ENCODE assay signal across 8 cellular contexts in the genomic region with DNA sequence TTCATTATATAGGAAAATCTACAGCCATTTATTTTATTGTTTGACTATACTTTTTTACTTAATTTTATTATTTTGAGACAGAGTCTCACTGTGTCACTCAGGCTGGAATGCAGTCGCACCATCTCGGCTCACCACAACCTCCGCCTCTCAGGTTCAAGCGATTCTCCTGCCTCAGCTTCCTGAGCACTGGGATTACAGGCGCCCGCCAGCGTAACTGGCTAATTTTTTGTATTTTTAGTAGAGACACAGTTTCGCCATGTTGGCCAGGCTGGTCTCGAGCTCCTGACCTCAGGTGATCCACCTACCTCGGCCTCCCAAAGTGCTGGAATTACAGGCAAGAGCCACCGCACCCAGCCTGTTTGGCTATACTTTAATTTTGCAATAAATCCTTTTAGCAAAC. TPM values are rescaled to one million over a fixed set of nuclear protein-coding genes. Genes with fewer than 3 reads are reported as not detected.
DNase-seq lines count a peak whose midpoint lies in the region; ATAC-seq and TF ChIP-seq lines count a peak whose summit lies in the region.
"Not testable (repeated sequence)": the region's sequence is repeated elsewhere in the genome, so short reads cannot be mapped to it uniquely, and the experiment has no call there.

No MANE protein-coding gene starts in this region.

- peak overlapping the region; percentile 19 for H3K18ac ChIP-seq in mesendoderm (ENCODE audit: low read length)

- H3K9me3 ChIP-seq in OCI-LY7 (ENCODE audit: low read length); WERI-Rb-1 (ENCODE audit: severe bottlenecking); left ventricle myocardium inferior (replicated peaks); gastrocnemius medialis; testis: not testable (repeated sequence)

- not testable (repeated sequence) for H3K4me3 ChIP-seq in OCI-LY7 (ENCODE audit: low read depth, low read length, poor library complexity, severe bottlenecking); WERI-Rb-1 (ENCODE audit: low read depth, low read length); coronary artery; left ventricle myocardium inferior; mesendoderm (ENCODE audit: low read length); gastrocnemius medialis; testis

- H3K4me2 ChIP-seq in OCI-LY7 (ENCODE audit: low read length), result peak overlapping the region; percentile 71; the same call in 1 of the 2 replicates
- H3K4me2 ChIP-seq in mesendoderm (ENCODE audit: low read length), result not testable (repeated sequence)

- DNase-seq in OCI-LY7 (ENCODE audit: low spot score); left ventricle myocardium inferior; mesendoderm; gastrocnemius medialis: not testable (repeated sequence)
- DNase-seq in WERI-Rb-1 (peak; percentile 7), coronary artery (ENCODE audit: low spot score) (peak; percentile 16), testis (peak; percentile 12)
- DNase-seq in activated CD8-positive, alpha-beta memory T cell treated with anti-CD3 and anti-CD28 coated beads, Interleukin-2, amount 50 U/mL, for 48 hours, result peak; percentile 30

- H4K8ac ChIP-seq in mesendoderm (ENCODE audit: low read depth, low read length), result not testable (repeated sequence)

- WGBS in mesendoderm (ENCODE audit: extremely low coverage, insufficient coverage, low lambda C conversion rate), result no CpG with 5 or more reads among the region's 11 CpGs
- 89 to 90% methylated on average over 11 of the region's 11 CpGs for WGBS in testis, 2 donors

- peak overlapping the region; percentile 77; the same call in 1 of the 2 replicates for H2AFZ ChIP-seq in OCI-LY7 (ENCODE audit: low read length)

- not testable (repeated sequence) for H3K23ac ChIP-seq in mesendoderm (ENCODE audit: low read length)

- not testable (repeated sequence) for H3K27me3 ChIP-seq in WERI-Rb-1 (ENCODE audit: insufficient read depth, low read depth, severe bottlenecking); left ventricle myocardium inferior (ENCODE audit: low read depth); mesendoderm (ENCODE audit: insufficient read depth, low read length, poor library complexity); gastrocnemius medialis; testis

- H3K56ac ChIP-seq in mesendoderm (ENCODE audit: low read length), result not testable (repeated sequence)

- H3K4me1 ChIP-seq in OCI-LY7 (ENCODE audit: insufficient read depth, low read length, poor library complexity, severe bottlenecking), result peaks cover 25% of the 10 kb centered on the region
- peaks cover 13% of the 10 kb centered on the region for H3K4me1 ChIP-seq in left ventricle myocardium inferior
- H3K4me1 ChIP-seq in mesendoderm (ENCODE audit: control insufficient read depth, low read depth, low read length); gastrocnemius medialis; testis: not testable (repeated sequence)

- H4K5ac ChIP-seq in mesendoderm (ENCODE audit: low read length), result not testable (repeated sequence)

- H3K4ac ChIP-seq in mesendoderm (ENCODE audit: low read depth, low read length), result not testable (repeated sequence)

- H3K9ac ChIP-seq in mesendoderm (ENCODE audit: low read length), result not testable (repeated sequence)

- not testable (repeated sequence) for H4K20me1 ChIP-seq in OCI-LY7 (ENCODE audit: insufficient read depth, low read length)

- not testable (repeated sequence) for H2BK5ac ChIP-seq in mesendoderm (ENCODE audit: low read length)

- H3K79me2 ChIP-seq in OCI-LY7 (ENCODE audit: insufficient read depth, low read depth, low read length); mesendoderm (ENCODE audit: control insufficient read depth, insufficient read depth, low read length): not testable (repeated sequence)

- TF ChIP-seq CTCF in OCI-LY7 (conservative IDR thresholded peaks at IDR 0.05; ENCODE audit: low read length); WERI-Rb-1 (IDR thresholded peaks at IDR 0.05; ENCODE audit: low read depth, low read length); coronary artery (IDR thresholded peaks at IDR 0.05); left ventricle myocardium inferior (IDR thresholded peaks at IDR 0.05; ENCODE audit: borderline replicate concordance); gastrocnemius medialis (IDR thresholded peaks at IDR 0.05 in 4 of 5, conservative IDR thresholded peaks at IDR 0.05 in 1 of 5); testis (IDR thresholded peaks at IDR 0.05): not testable (repeated sequence)

- not testable (repeated sequence) for H2AK5ac ChIP-seq in mesendoderm (ENCODE audit: low read length)

- not testable (repeated sequence) for BruUV-seq in OCI-LY7 (replicated peaks; lab: Mats Ljungman, UMichigan)

- not testable (repeated sequence) for H3K79me1 ChIP-seq in mesendoderm (ENCODE audit: low read length)

- POLR2A ChIA-PET in OCI-LY7 (lab: Charles Lee), result interaction anchor here (0.5 to 4.4 kb wide), 9 partner anchors 10 to 93 kb away, joined by 3 to 20 read pairs (median 4); no protein-coding TSS in a partner anchor

- in situ Hi-C loops in gastrocnemius medialis (cut with MboI; ENCODE audit: low sequenced_read_pairs in 4 of 4), result loop anchor here (5.0 to 10.0 kb wide), 3 partner anchors 86 to 148 kb away; partner anchors contain the start of gene SERPINB1 (in 2 of the 4)

- intact Hi-C loops in OCI-LY7 (cut with micrococcal nuclease; ENCODE audit: unreplicated experiment) (loop anchor here (1.0 to 2.0 kb wide), 6 partner anchors 22 to 195 kb away; no protein-coding TSS in a partner anchor), left ventricle myocardium inferior (cut with micrococcal nuclease) (loop anchor here (5.0 kb wide), 1 partner anchor 86 kb away; no protein-coding TSS in a partner anchor), gastrocnemius medialis (cut with DNase I; ENCODE audit: low total_unique reads) (loop anchor here (1.0 kb wide), 2 partner anchors 87 to 142 kb away; no protein-coding TSS in a partner anchor), testis (cut with DNase I; ENCODE audit: low total_unique reads) (loop anchor here (10.0 kb wide), 1 partner anchor 88 kb away; the partner anchor contains the start of gene SERPINB1)

- H3K9me2 ChIP-seq in OCI-LY7 (ENCODE audit: insufficient read depth, low read length), result not testable (repeated sequence)

- H3K27ac ChIP-seq in OCI-LY7 (ENCODE audit: low read depth, low read length, poor library complexity, severe bottlenecking); WERI-Rb-1; coronary artery; mesendoderm (ENCODE audit: low read depth, low read length); testis: not testable (repeated sequence)
- peak overlapping the region; percentile 51 for H3K27ac ChIP-seq in left ventricle myocardium inferior (replicated peaks)
- H3K27ac ChIP-seq in gastrocnemius medialis, result peak overlapping the region in 3 of 4 donors; percentile 53 to 59 (median 56)

- H2BK120ac ChIP-seq in mesendoderm (ENCODE audit: low read depth, low read length), result not testable (repeated sequence)

- not testable (repeated sequence) for ATAC-seq in gastrocnemius medialis

- not testable (repeated sequence) for TF ChIP-seq POLR2A in gastrocnemius medialis (IDR thresholded peaks at IDR 0.05); testis (IDR thresholded peaks at IDR 0.05)

- CTCF ChIA-PET in OCI-LY7 (lab: Charles Lee; ENCODE audit: unreplicated experiment), result interaction anchor here (1.1 to 3.5 kb wide), 4 partner anchors 10 to 141 kb away, joined by 3 to 30 read pairs (median 5); no protein-coding TSS in a partner anchor

- H2BK15ac ChIP-seq in mesendoderm (replicated peaks; ENCODE audit: low read depth), result not testable (repeated sequence)

- H3K36me3 ChIP-seq in OCI-LY7 (ENCODE audit: insufficient read depth, low read length); WERI-Rb-1; left ventricle myocardium inferior; mesendoderm (ENCODE audit: control insufficient read depth, insufficient read depth, low read length); gastrocnemius medialis; testis (ENCODE audit: low read depth, missing control alignments): not testable (repeated sequence)

RNA-seq across cellular contexts. Expression of gene SERPINB9, which starts 29.8 kb away (rescaled TPM):
- 74.7 and 78.4 TPM in 2 replicates for total RNA-seq in OCI-LY7 (2014; rRNA removed; shearing (Covaris generic))
- total RNA-seq in OCI-LY7 (2022) (166 and 167 TPM in 2 replicates), left ventricle myocardium inferior (3.5 TPM), gastrocnemius medialis (1 to 10 TPM; 1.0 to 2.1 (median 1.6) TPM), testis (10 to 100 TPM; 33.9 to 60.0 TPM)
- polyA plus RNA-seq in mesendoderm (2013, experiment 1 of 2), result 281 TPM
- 280 TPM for polyA plus RNA-seq in mesendoderm (2013, experiment 2 of 2)
- 19.1 TPM for polyA plus RNA-seq in testis (ENCODE audit: insufficient read depth, low read depth, low replicate concordance)

RNA-seq across cellular contexts. Expression of gene SERPINB6, which starts 38.5 kb away (rescaled TPM):
- total RNA-seq in OCI-LY7 (2014; rRNA removed; shearing (Covaris generic)), result not detected in 2 replicates
- total RNA-seq in OCI-LY7 (2022), result 8.9 and 13.2 TPM in 2 replicates
- total RNA-seq in left ventricle myocardium inferior, result 233 TPM
- polyA plus RNA-seq in mesendoderm (2013, experiment 1 of 2), result 40.3 TPM
- 41.2 TPM for polyA plus RNA-seq in mesendoderm (2013, experiment 2 of 2)
- 100 to 1,000 TPM; 114 to 260 (median 189) TPM for total RNA-seq in gastrocnemius medialis
- 100 to 1,000 TPM; 203 to 281 TPM for total RNA-seq in testis
- 348 TPM for polyA plus RNA-seq in testis (ENCODE audit: insufficient read depth, low read depth, low replicate concordance)

Comparison
In these comparisons a context has a peak if more than half of its experiments do, and no peak if none do; other contexts are left out.
1. RNA of gene SERPINB6, which starts 38.5 kb away (total RNA-seq): 203 to 281 TPM in testis, 233 TPM in left ventricle myocardium inferior (single experiment) and 114 to 260 TPM in gastrocnemius medialis; 8.9 to 13.2 TPM in OCI-LY7; every median in the first group is over 4 times any median in the second.